8 cellular contexts compared by ENCODE assay signal in genomic region chr6:30742316-30743098, GRCh38. TPM values are rescaled to one million over a fixed set of nuclear protein-coding genes. Genes with fewer than 3 reads are reported as not detected.
A peak's percentile ranks its signal among the peaks of the same experiment; 100 is the strongest.
DNase-seq lines count a peak whose midpoint lies in the region; ATAC-seq and TF ChIP-seq lines count a peak whose summit lies in the region.

Gene FLOT1, minus strand, starts transcription at chr6:30742687. Its CDS starts 498 bp downstream, at chr6:30742189.

- peak within 1 kb of the TSS; percentile 98 for H3K27ac Mint-ChIP-seq in nephron progenitor cell
- peak within 1 kb of the TSS; percentile 99 for H3K27ac Mint-ChIP-seq in stimulated activated naive CD8-positive, alpha-beta T cell treated with anti-CD3 and anti-CD28 coated beads, Interleukin-15, Interleukin-2, amounts not matched to agents 100 ng/mL and 50 ng/mL, for 24 hours

- peaks cover 5% of the 10 kb centered on the region for H3K27me3 Mint-ChIP-seq in nephron progenitor cell (ENCODE audit: low read depth, poor library complexity)
- no peaks in the 10 kb centered on the region for H3K27me3 Mint-ChIP-seq in stimulated activated naive CD8-positive, alpha-beta T cell treated with anti-CD3 and anti-CD28 coated beads, Interleukin-15, Interleukin-2, amounts not matched to agents 100 ng/mL and 50 ng/mL, for 24 hours

- peak; percentile 75 for DNase-seq in DMS79 (lab: John Stamatoyannopoulos, UW)
- peak; percentile 89 for DNase-seq in LNCaP clone FGC (ENCODE audit: low read depth)
- DNase-seq in SHP77 treated with DMSO at 0.1 percent for 48 hours (lab: John Stamatoyannopoulos, UW): peak; percentile 74
- DNase-seq in activated effector memory CD4-positive, alpha-beta T cell treated with anti-CD3 and anti-CD28 coated beads, Interleukin-2, amount 50 U/mL, for 16 hours: peak; percentile 96
- peak; percentile 96 for DNase-seq in fibroblast of the aortic adventitia (ENCODE audit: low read depth)
- peak; percentile 92 for DNase-seq in nephron progenitor cell

- peak within 1 kb of the TSS; percentile 97 for H3K4me3 Mint-ChIP-seq in nephron progenitor cell
- peak within 1 kb of the TSS; percentile 99 for H3K4me3 Mint-ChIP-seq in stimulated activated naive CD8-positive, alpha-beta T cell treated with anti-CD3 and anti-CD28 coated beads, Interleukin-15, Interleukin-2, amounts not matched to agents 100 ng/mL and 50 ng/mL, for 24 hours

- H3K4me1 Mint-ChIP-seq in nephron progenitor cell: peaks cover 58% of the 10 kb centered on the region
- H3K4me1 Mint-ChIP-seq in stimulated activated naive CD8-positive, alpha-beta T cell treated with anti-CD3 and anti-CD28 coated beads, Interleukin-15, Interleukin-2, amounts not matched to agents 100 ng/mL and 50 ng/mL, for 24 hours (ENCODE audit: low read depth): peaks cover 88% of the 10 kb centered on the region

- peak within 1 kb of the TSS; percentile 97 for H3K4me3 ChIP-seq in LNCaP clone FGC (ENCODE audit: low read depth, low read length)
- H3K4me3 ChIP-seq in fibroblast of the aortic adventitia (ENCODE audit: low read depth, low read length): peak within 1 kb of the TSS; percentile 95

- ATAC-seq in GM21786 (IDR thresholded peaks at IDR 0.05; ENCODE audit: unreplicated experiment): peak; percentile 69

- H3K36me3 Mint-ChIP-seq in nephron progenitor cell (ENCODE audit: low read depth): peaks cover 37% of the 10 kb centered on the region
- peaks cover 61% of the 10 kb centered on the region for H3K36me3 Mint-ChIP-seq in stimulated activated naive CD8-positive, alpha-beta T cell treated with anti-CD3 and anti-CD28 coated beads, Interleukin-15, Interleukin-2, amounts not matched to agents 100 ng/mL and 50 ng/mL, for 24 hours (ENCODE audit: low read depth)

- no peaks in the 10 kb centered on the region for H3K9me3 Mint-ChIP-seq in nephron progenitor cell
- peaks cover 2% of the 10 kb centered on the region for H3K9me3 Mint-ChIP-seq in stimulated activated naive CD8-positive, alpha-beta T cell treated with anti-CD3 and anti-CD28 coated beads, Interleukin-15, Interleukin-2, amounts not matched to agents 100 ng/mL and 50 ng/mL, for 24 hours

- TF ChIP-seq CTCF in LNCaP clone FGC (IDR thresholded peaks at IDR 0.05; ENCODE audit: control insufficient read depth, extremely low read depth, insufficient read depth) (no peak), fibroblast of the aortic adventitia (IDR thresholded peaks at IDR 0.05; ENCODE audit: insufficient read depth, low read length) (no peak), nephron progenitor cell (IDR thresholded peaks at IDR 0.05) (no peak)

RNA-seq across cellular contexts. Expression of gene FLOT1, which starts in this region (rescaled TPM):
- 77.8 and 109 TPM in 2 replicates for total RNA-seq in fibroblast of the aortic adventitia (ENCODE audit: low replicate concordance)

Comparison
In these comparisons a context has a peak if more than half of its experiments do, and no peak if none do; other contexts are left out.
1. Peak in every context shown above with its lines: DNase-seq, ATAC-seq and H3K4me3 ChIP-seq.